ENCODE assay signal across 8 cellular contexts in the genomic region with DNA sequence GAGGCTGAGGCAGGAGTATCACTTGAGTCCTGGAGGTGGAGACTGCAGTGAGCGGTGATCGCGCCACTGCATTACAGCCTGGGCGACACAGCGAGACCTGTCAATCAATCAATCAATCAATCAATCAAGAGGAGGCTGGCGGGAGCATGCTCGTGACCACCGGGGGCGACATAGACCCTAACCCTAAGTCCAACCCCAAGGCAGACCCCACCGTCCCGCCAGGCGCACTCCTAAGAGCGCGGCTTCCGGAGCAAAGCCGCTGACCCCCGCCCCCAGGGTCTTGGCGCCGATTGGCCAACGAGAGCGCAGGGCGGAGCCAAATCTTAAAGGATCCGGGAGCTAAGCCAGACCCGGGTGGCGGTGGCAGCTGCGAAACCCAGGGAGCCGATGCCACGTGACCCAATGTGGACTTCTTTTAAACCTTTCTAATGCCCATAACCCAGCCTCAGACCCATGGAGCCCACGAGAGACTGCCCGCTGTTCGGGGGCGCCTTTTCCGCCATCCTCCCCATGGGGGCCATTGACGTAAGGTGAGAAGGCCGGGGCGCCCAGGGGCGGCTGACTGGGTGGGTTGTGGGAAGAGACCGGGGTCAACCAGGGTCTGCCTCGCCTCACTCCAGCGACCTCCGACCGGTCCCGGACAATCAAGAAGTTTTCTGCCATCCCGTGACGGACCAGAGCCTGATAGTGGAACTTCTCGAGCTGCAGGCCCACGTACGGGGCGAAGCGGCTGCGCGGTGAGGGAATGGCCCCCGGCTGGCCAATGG. TPM values are rescaled to one million over a fixed set of nuclear protein-coding genes. Genes with fewer than 3 reads are reported as not detected.
DNase-seq lines count a peak whose midpoint lies in the region; ATAC-seq and TF ChIP-seq lines count a peak whose summit lies in the region.

Gene RANGRF, plus strand, starts transcription at position 335 of the 767 bp plus-strand sequence. Its CDS starts 119 bp downstream, at position 454.

- H3K4me1 ChIP-seq in right lobe of liver: peaks cover 0 to 44% (median 10%) of the 10 kb centered on the region in 4 donors

- H3K4me3 ChIP-seq in dorsolateral prefrontal cortex: peak within 1 kb of the TSS; percentile 60 to 100 (median 91)
- H3K4me3 ChIP-seq in right lobe of liver: peak within 1 kb of the TSS; percentile 59 to 80 (median 62)

- DNase-seq in AML-193 (lab: John Stamatoyannopoulos, UW): peak; percentile 53
- peak; percentile 62 for DNase-seq in NCI-H526 treated with DMSO at 0.1 percent for 48 hours (lab: John Stamatoyannopoulos, UW)
- peak; percentile 86 to 91 for DNase-seq in activated CD4-positive, alpha-beta T cell treated with anti-CD3 and anti-CD28 coated beads, Interleukin-2, amount 50 U/mL, for 48 hours
- DNase-seq in dorsolateral prefrontal cortex: peak; percentile 85 to 93 (median 91)
- DNase-seq in right lobe of liver: peak; percentile 90 to 93 (median 93)
- peak; percentile 86 for DNase-seq in stimulated activated CD4-positive, alpha-beta T cell treated with anti-CD3 and anti-CD28 coated beads, Interleukin-4, amount 100 ng/mL, for 24 hours

- no peaks in the 10 kb centered on the region for H3K9me3 ChIP-seq in right lobe of liver

- intact Hi-C loops in dorsolateral prefrontal cortex (cut with DNase I): loop anchor here (5.0 kb wide), 2 partner anchors 41 to 89 kb away; partner anchors contain the start of genes CTC1 (in 1 of the 2), KRABD2 (in 1 of the 2) and PFAS (in 1 of the 2)
- intact Hi-C loops in right lobe of liver (cut with DNase I): no loop called here

- TF ChIP-seq POLR2A in right lobe of liver (IDR thresholded peaks at IDR 0.05): peak; percentile 65

- ATAC-seq in GM19035 (IDR thresholded peaks at IDR 0.05; ENCODE audit: unreplicated experiment): peak; percentile 83
- ATAC-seq in HG03439 (IDR thresholded peaks at IDR 0.05; ENCODE audit: unreplicated experiment): peak; percentile 70
- peak; percentile 83 to 90 (median 86) for ATAC-seq in right lobe of liver

- H3K27me3 ChIP-seq in dorsolateral prefrontal cortex (no peaks in the 10 kb centered on the region), right lobe of liver (no peaks in the 10 kb centered on the region)

- H3K36me3 ChIP-seq in right lobe of liver: no peaks in the 10 kb centered on the region

- peak within 1 kb of the TSS; percentile 62 to 98 (median 90) for H3K27ac ChIP-seq in dorsolateral prefrontal cortex
- peak within 1 kb of the TSS; percentile 80 to 92 (median 85) for H3K27ac ChIP-seq in right lobe of liver

- TF ChIP-seq CTCF in dorsolateral prefrontal cortex (IDR thresholded peaks at IDR 0.05 in 54 of 56, conservative IDR thresholded peaks at IDR 0.05 in 2 of 56; ENCODE audit: low read depth in 1 of 56, partially characterized antibody in 56 of 56): peak in 20 of 56 donors; percentile 2 to 35 (median 20)
- TF ChIP-seq CTCF in right lobe of liver (IDR thresholded peaks at IDR 0.05): no peak

- WGBS in right lobe of liver (ENCODE audit: insufficient coverage, low coverage, low lambda C conversion rate, missing lambda C conversion rate): 0% methylated on average over 26 of the region's 53 CpGs

RNA-seq across cellular contexts. Expression of gene RANGRF, which starts in this region (rescaled TPM):
- total RNA-seq in dorsolateral prefrontal cortex (10 to 100 TPM; 15.3 to 31.6 (median 22.9) TPM), right lobe of liver (1 to 10 TPM; 4.7 to 9.5 (median 6.8) TPM)

Comparison
In these comparisons a context has a peak if more than half of its experiments do, and no peak if none do; other contexts are left out.
1. Peak in every context shown above with its lines: DNase-seq, ATAC-seq, H3K4me3 ChIP-seq and H3K27ac ChIP-seq.
2. intact Hi-C loops: an anchor here in dorsolateral prefrontal cortex (5.0 kb wide); none called in right lobe of liver.